In the genomic region with DNA sequence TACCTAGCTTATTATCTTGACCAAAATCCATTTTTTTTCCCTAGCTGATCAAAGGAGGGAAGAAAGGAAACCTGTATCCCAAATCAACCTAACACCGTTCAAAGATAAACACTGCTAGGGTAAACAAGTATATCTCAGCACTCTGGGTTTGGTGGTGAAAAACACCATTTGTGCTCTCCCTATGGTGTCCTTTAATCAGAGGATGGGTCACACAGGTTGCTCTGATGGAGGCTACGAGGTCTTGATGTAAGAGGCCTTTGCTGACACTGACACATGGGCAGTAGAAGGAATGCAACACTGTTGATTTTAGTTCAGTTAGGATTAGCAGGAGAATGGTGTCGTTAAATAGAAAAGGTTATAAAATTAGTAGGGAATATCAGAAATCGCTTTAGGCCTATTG, we compare ENCODE assay signal across 24 cellular contexts.
A peak's percentile ranks its signal among the peaks of the same experiment; 100 is the strongest.
DNase-seq lines count a peak whose midpoint lies in the region; ATAC-seq and TF ChIP-seq lines count a peak whose summit lies in the region.
"Had no signal": no experiment of that assay in that cellular context is flagged by ENCODE, and none has a peak within 500 bp of the region (broad histone marks: within the 10 kb centered on the region; RNA-seq: fewer than 3 reads in every experiment).

No MANE protein-coding gene starts in this region.

- H3K9me1 ChIP-seq in IMR-90 (ENCODE audit: insufficient read depth, low read length), result no peaks in the 10 kb centered on the region

- in situ Hi-C loops in IMR-90 (cut with MboI; ENCODE audit: low sequenced_read_pairs), result no loop called here

- POLR2A ChIA-PET in Caco-2 (lab: Charles Lee), result no interaction called here
- POLR2A ChIA-PET in IMR-90 (lab: Charles Lee; ENCODE audit: unreplicated experiment), result no interaction called here

- intact Hi-C loops in Caco-2 (cut with micrococcal nuclease; ENCODE audit: unreplicated experiment), result loop anchor here (1.0 to 5.0 kb wide), 5 partner anchors 80 to 496 kb away; no protein-coding TSS in a partner anchor
- intact Hi-C loops in IMR-90 (cut with micrococcal nuclease), result no loop called here
- intact Hi-C loops in head of caudate nucleus (cut with DNase I), result no loop called here

- DNase-seq in Caco-2, result peak; percentile 50 to 66
- DNase-seq in IMR-90, result no peak
- peak; percentile 9 for DNase-seq in iPS-NIHi7 (ENCODE audit: extremely low spot score)
- no peak for DNase-seq in progenitor cell of endocrine pancreas (ENCODE audit: low spot score, unreplicated experiment)
- no peak for DNase-seq in head of caudate nucleus
- DNase-seq in mesenteric fat pad (ENCODE audit: low spot score), result no peak
- DNase-seq: 8988T; ACHN; AML-193; BE2C; Calu3; CD4-positive, alpha-beta T cell; CD8-positive, alpha-beta memory T cell; DMS79; EL; GDM1; GM23248; H7; HCEC 1CT had no signal

- H2AK5ac ChIP-seq in IMR-90 (ENCODE audit: low read depth, low read length), result no peak overlapping the region

- peak overlapping the region; percentile 62 for H3K27ac Mint-ChIP-seq in Caco-2 (ENCODE audit: unreplicated experiment)
- peak overlapping the region; percentile 10 for H3K27ac Mint-ChIP-seq in progenitor cell of endocrine pancreas
- H3K27ac Mint-ChIP-seq: CD14-positive monocyte; CD4-positive, alpha-beta T cell; CD8-positive, alpha-beta memory T cell had no signal

- no CpG with 5 or more reads among the region's 4 CpGs for WGBS in IMR-90 (ENCODE audit: extremely low coverage in 2 of 2, insufficient read length in 1 of 2), 2 experiments

- H3K4ac ChIP-seq in IMR-90 (ENCODE audit: low read depth, low read length), result no peak overlapping the region

- H3K4me3 ChIP-seq in Caco-2 (ENCODE audit: low read depth, low read length) (no peak overlapping the region), IMR-90 (ENCODE audit: insufficient read depth, low read depth, low read length) (no peak overlapping the region)
- H3K4me3 ChIP-seq: A549; BLaER1 treated with 17β-estradiol and CSF1 and Interleukin-3, amounts not matched to agents 10 nM and 100 nM; GM12878; GM23248 had no signal

- H3K9me3 Mint-ChIP-seq in Caco-2 (ENCODE audit: unreplicated experiment) (no peaks in the 10 kb centered on the region), progenitor cell of endocrine pancreas (ENCODE audit: low read depth) (no peaks in the 10 kb centered on the region)
- H3K9me3 Mint-ChIP-seq: CD4-positive, alpha-beta T cell had no signal

- no peak overlapping the region for H2BK120ac ChIP-seq in IMR-90 (ENCODE audit: low read depth, low read length)

- peak overlapping the region; percentile 52; the same call in 1 of the 3 replicates for H2BK15ac ChIP-seq in IMR-90 (ENCODE audit: low read depth, low read length)

- H3K23ac ChIP-seq in IMR-90 (ENCODE audit: low read depth, low read length), result 0 out of 2 replicates have a peak overlapping the region, but pooled peaks have one; percentile 26

- H3K27me3 ChIP-seq in Caco-2 (replicated peaks; ENCODE audit: control insufficient read depth, insufficient read depth, low read length) (no peaks in the 10 kb centered on the region), IMR-90 (ENCODE audit: control insufficient read depth, insufficient read depth, low read length) (no peaks in the 10 kb centered on the region)
- H3K27me3 ChIP-seq: BE2C; BLaER1 treated with 17β-estradiol and CSF1 and Interleukin-3, amounts not matched to agents 10 nM and 100 nM had no signal

- no peak overlapping the region for H3K9ac ChIP-seq in IMR-90 (ENCODE audit: low read depth, low read length)
- H3K9ac ChIP-seq: BLaER1 treated with 17β-estradiol and CSF1 and Interleukin-3, amounts not matched to agents 10 nM and 100 nM; GM23248 had no signal

- H3K4me1 ChIP-seq in Caco-2, result peaks cover 15% of the 10 kb centered on the region
- no peaks in the 10 kb centered on the region for H3K4me1 ChIP-seq in IMR-90 (ENCODE audit: control insufficient read depth, insufficient read depth, low read length)
- H3K4me1 ChIP-seq: A549; BE2C; BLaER1 treated with 17β-estradiol and CSF1 and Interleukin-3, amounts not matched to agents 10 nM and 100 nM had no signal

- H3K9me3 ChIP-seq in Caco-2 (no peaks in the 10 kb centered on the region), IMR-90 (ENCODE audit: control insufficient read depth, insufficient read depth, low read length) (no peaks in the 10 kb centered on the region; the same call in 1 of the 2 replicates)
- H3K9me3 ChIP-seq: A549; BE2C; BLaER1 treated with 17β-estradiol and CSF1 and Interleukin-3, amounts not matched to agents 10 nM and 100 nM had no signal

- no peak for TF ChIP-seq RAD21 in IMR-90 (IDR thresholded peaks at IDR 0.05; ENCODE audit: low read length)

- H4K8ac ChIP-seq in IMR-90 (ENCODE audit: low read depth in 2 of 2, low read length in 2 of 2), result no peak overlapping the region

- CTCF ChIA-PET in Caco-2 (lab: Charles Lee), result no interaction called here
- CTCF ChIA-PET in IMR-90 (lab: Yijun Ruan, JAX), result no interaction called here

- no peak overlapping the region for H4K91ac ChIP-seq in IMR-90 (ENCODE audit: insufficient read depth, low read depth, low read length)

- H3K4me2 ChIP-seq in IMR-90 (ENCODE audit: low read depth, low read length), result no peak overlapping the region
- H3K4me2 ChIP-seq: A549; BLaER1 treated with 17β-estradiol and CSF1 and Interleukin-3, amounts not matched to agents 10 nM and 100 nM had no signal

- H2BK20ac ChIP-seq in IMR-90 (ENCODE audit: low read depth, low read length), result no peak overlapping the region

- BruUV-seq in Caco-2 (replicated peaks; lab: Mats Ljungman, UMichigan) (no TSS peak), IMR-90 (replicated peaks; lab: Mats Ljungman, UMichigan) (no TSS peak)

- no peak overlapping the region for H4K5ac ChIP-seq in IMR-90 (ENCODE audit: low read depth, low read length)

- no peaks in the 10 kb centered on the region for H3K79me1 ChIP-seq in IMR-90 (ENCODE audit: low read depth in 1 of 2, low read length in 2 of 2)

- H3K27ac ChIP-seq in IMR-90 (ENCODE audit: insufficient read depth, low read length), result no peak overlapping the region
- H3K27ac ChIP-seq: A549; BLaER1 treated with 17β-estradiol and CSF1 and Interleukin-3, amounts not matched to agents 10 nM and 100 nM; GM23248 had no signal

- peak overlapping the region; percentile 3 for H3K4me3 Mint-ChIP-seq in Caco-2 (ENCODE audit: unreplicated experiment)
- no peak overlapping the region for H3K4me3 Mint-ChIP-seq in progenitor cell of endocrine pancreas (ENCODE audit: low read depth)
- H3K4me3 Mint-ChIP-seq: CD14-positive monocyte; CD4-positive, alpha-beta T cell; CD8-positive, alpha-beta memory T cell had no signal

- no peak for TF ChIP-seq POLR2A in IMR-90 (IDR thresholded peaks at IDR 0.05; ENCODE audit: low read depth, low read length)

- no peaks in the 10 kb centered on the region for H4K20me1 ChIP-seq in IMR-90 (ENCODE audit: insufficient read depth, low read length)
- H4K20me1 ChIP-seq: BLaER1 treated with 17β-estradiol and CSF1 and Interleukin-3, amounts not matched to agents 10 nM and 100 nM had no signal

- dilution Hi-C loops in IMR-90 (cut with HindIII; ENCODE audit: low sequenced_read_pairs, unreplicated experiment), result no loop called here

- no peak overlapping the region for H3K56ac ChIP-seq in IMR-90 (ENCODE audit: extremely low read depth, insufficient read depth, low read length)

- no peak overlapping the region for H3K18ac ChIP-seq in IMR-90 (ENCODE audit: low read depth, low read length)

- no peak overlapping the region for H2AK9ac ChIP-seq in IMR-90 (replicated peaks; ENCODE audit: low read depth, low read length, poor library complexity)

- no peaks in the 10 kb centered on the region for H3K27me3 Mint-ChIP-seq in Caco-2 (ENCODE audit: insufficient read depth, unreplicated experiment)
- H3K27me3 Mint-ChIP-seq in progenitor cell of endocrine pancreas, result no peaks in the 10 kb centered on the region
- H3K27me3 Mint-ChIP-seq: CD4-positive, alpha-beta T cell; CD8-positive, alpha-beta memory T cell had no signal

- H3K36me3 ChIP-seq in Caco-2 (ENCODE audit: control insufficient read depth, insufficient read depth, low read length) (no peaks in the 10 kb centered on the region), IMR-90 (ENCODE audit: control insufficient read depth, insufficient read depth, low read length) (no peaks in the 10 kb centered on the region)
- H3K36me3 ChIP-seq: BE2C; BLaER1 treated with 17β-estradiol and CSF1 and Interleukin-3, amounts not matched to agents 10 nM and 100 nM had no signal

- H3K36me3 Mint-ChIP-seq in Caco-2 (ENCODE audit: insufficient read depth, unreplicated experiment), result no peaks in the 10 kb centered on the region
- H3K36me3 Mint-ChIP-seq in progenitor cell of endocrine pancreas (ENCODE audit: insufficient read depth), result no peaks in the 10 kb centered on the region
- H3K36me3 Mint-ChIP-seq: CD14-positive monocyte; CD8-positive, alpha-beta memory T cell had no signal

- H3K14ac ChIP-seq in IMR-90 (replicated peaks; ENCODE audit: low read depth, low read length), result no peak overlapping the region

- ATAC-seq in IMR-90 (ENCODE audit: low read depth) (no peak), HG02938 (IDR thresholded peaks at IDR 0.05; ENCODE audit: unreplicated experiment) (no peak)
- ATAC-seq: A549, GM12878 had no signal

- no peak overlapping the region for H2BK5ac ChIP-seq in IMR-90 (ENCODE audit: low read depth, low read length, poor library complexity, severe bottlenecking)

- no peak overlapping the region for H2AFZ ChIP-seq in IMR-90 (replicated peaks; ENCODE audit: low read length, poor library complexity)
- H2AFZ ChIP-seq: GM23248 had no signal

- H3K4me1 Mint-ChIP-seq in Caco-2 (ENCODE audit: low read depth, unreplicated experiment) (peaks cover 18% of the 10 kb centered on the region), progenitor cell of endocrine pancreas (ENCODE audit: low read depth) (peaks cover 31% of the 10 kb centered on the region)
- H3K4me1 Mint-ChIP-seq: CD14-positive monocyte; CD8-positive, alpha-beta memory T cell had no signal

- no peak for TF ChIP-seq CTCF in Caco-2 (IDR thresholded peaks at IDR 0.05; ENCODE audit: insufficient read depth in 1 of 2, low read depth in 1 of 2, low read length in 1 of 2, severe bottlenecking in 1 of 2, unreplicated experiment in 1 of 2)
- TF ChIP-seq CTCF in IMR-90 (conservative IDR thresholded peaks at IDR 0.05; ENCODE audit: low read depth, low read length), result no peak
- no peak for TF ChIP-seq CTCF in progenitor cell of endocrine pancreas (IDR thresholded peaks at IDR 0.05; ENCODE audit: unreplicated experiment)

TF ChIP-seq in IMR-90, 13 proteins besides CTCF, POLR2A, EP300 and RAD21 (continues in another document):
- TF ChIP-seq MAFK (IDR thresholded peaks at IDR 0.05; ENCODE audit: low read depth, low read length), result no peak
- TF ChIP-seq, protein P1, sequence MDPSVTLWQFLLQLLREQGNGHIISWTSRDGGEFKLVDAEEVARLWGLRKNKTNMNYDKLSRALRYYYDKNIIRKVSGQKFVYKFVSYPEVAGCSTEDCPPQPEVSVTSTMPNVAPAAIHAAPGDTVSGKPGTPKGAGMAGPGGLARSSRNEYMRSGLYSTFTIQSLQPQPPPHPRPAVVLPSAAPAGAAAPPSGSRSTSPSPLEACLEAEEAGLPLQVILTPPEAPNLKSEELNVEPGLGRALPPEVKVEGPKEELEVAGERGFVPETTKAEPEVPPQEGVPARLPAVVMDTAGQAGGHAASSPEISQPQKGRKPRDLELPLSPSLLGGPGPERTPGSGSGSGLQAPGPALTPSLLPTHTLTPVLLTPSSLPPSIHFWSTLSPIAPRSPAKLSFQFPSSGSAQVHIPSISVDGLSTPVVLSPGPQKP (IDR thresholded peaks at IDR 0.05; ENCODE audit: borderline replicate concordance, low read depth, low read length), result no peak
- no peak for TF ChIP-seq RFX5 (IDR thresholded peaks at IDR 0.05; ENCODE audit: low read depth, low read length)

Comparison
In these comparisons a context has a peak if more than half of its experiments do, and no peak if none do; other contexts are left out.
1. DNase-seq: peak in Caco-2 (2 of 2) and iPS-NIHi7 (single experiment); none in IMR-90 (single experiment), progenitor cell of endocrine pancreas (single experiment), head of caudate nucleus (0 of 42) and mesenteric fat pad (single experiment).